8 cellular contexts compared by ENCODE assay signal in genomic region chr19:1884291-1884718, GRCh38. TPM values are rescaled to one million over a fixed set of nuclear protein-coding genes. Genes with fewer than 3 reads are reported as not detected.
DNase-seq lines count a peak whose midpoint lies in the region; ATAC-seq and TF ChIP-seq lines count a peak whose summit lies in the region.

No MANE protein-coding gene starts in this region.

- no peak for TF ChIP-seq POLR2A in HCT116 (IDR thresholded peaks at IDR 0.05; ENCODE audit: borderline replicate concordance, extremely low read depth, insufficient read depth, insufficient read length)

- CTCF ChIA-PET in HCT116 (lab: Charles Lee), result no interaction called here

- no peak overlapping the region for H2AFZ ChIP-seq in HCT116 (ENCODE audit: low read depth, low read length, poor library complexity, severe bottlenecking)

- H3K36me3 ChIP-seq in HCT116 (ENCODE audit: control insufficient read depth in 1 of 2, insufficient read depth in 2 of 2, low read length in 2 of 2), result no peaks in the 10 kb centered on the region

- H3K4me3 Mint-ChIP-seq in activated T-cell treated with anti-CD3 and anti-CD28 coated beads, Interleukin-2, amount 50 U/mL, for 24 hours, result peak overlapping the region; percentile 94
- H3K4me3 Mint-ChIP-seq in glutamatergic neuron (ENCODE audit: unreplicated experiment), result peak overlapping the region; percentile 99

- no peaks in the 10 kb centered on the region for H3K9me3 Mint-ChIP-seq in activated T-cell treated with anti-CD3 and anti-CD28 coated beads, Interleukin-2, amount 50 U/mL, for 24 hours
- H3K9me3 Mint-ChIP-seq in glutamatergic neuron (ENCODE audit: unreplicated experiment), result peaks cover 4% of the 10 kb centered on the region

- TF ChIP-seq RAD21 in HCT116 (IDR thresholded peaks at IDR 0.05; ENCODE audit: low read depth), result no peak

- H3K9ac ChIP-seq in HCT116 (ENCODE audit: low read length), result peak overlapping the region; percentile 94

- H4K20me1 ChIP-seq in HCT116 (ENCODE audit: insufficient read depth), result no peaks in the 10 kb centered on the region

- no peaks in the 10 kb centered on the region for H3K9me2 ChIP-seq in HCT116 (ENCODE audit: insufficient read depth)

- no peaks in the 10 kb centered on the region for H3K9me3 ChIP-seq in HCT116 (ENCODE audit: control insufficient read depth in 1 of 2, insufficient read depth in 1 of 2, low read depth in 1 of 2, low read length in 2 of 2)

- no peaks in the 10 kb centered on the region for H3K27me3 Mint-ChIP-seq in activated T-cell treated with anti-CD3 and anti-CD28 coated beads, Interleukin-2, amount 50 U/mL, for 24 hours
- peaks cover 4% of the 10 kb centered on the region for H3K27me3 Mint-ChIP-seq in glutamatergic neuron (ENCODE audit: unreplicated experiment)

- no peak for TF ChIP-seq CTCF in HCT116 (IDR thresholded peaks at IDR 0.05 in 2 of 3, conservative IDR thresholded peaks at IDR 0.05 in 1 of 3; ENCODE audit: borderline replicate concordance in 1 of 3, insufficient read depth in 1 of 3, low read depth in 2 of 3, low read length in 2 of 3)
- TF ChIP-seq CTCF in glutamatergic neuron (IDR thresholded peaks at IDR 0.05; ENCODE audit: partially characterized antibody, unreplicated experiment), result no peak

- H3K4me2 ChIP-seq in HCT116 (ENCODE audit: low read length), result peak overlapping the region; percentile 94

- peak overlapping the region; percentile 94 to 97 for H3K4me3 ChIP-seq in HCT116 (replicated peaks in 1 of 2; ENCODE audit: low read depth in 1 of 2, low read length in 2 of 2)

- POLR2A ChIA-PET in HCT116 (lab: Charles Lee), result no interaction called here

- peak overlapping the region; percentile 96 for H3K27ac Mint-ChIP-seq in activated T-cell treated with anti-CD3 and anti-CD28 coated beads, Interleukin-2, amount 50 U/mL, for 24 hours
- peak overlapping the region; percentile 85 for H3K27ac Mint-ChIP-seq in glutamatergic neuron (ENCODE audit: unreplicated experiment)

- peaks cover 35% of the 10 kb centered on the region for H3K4me1 Mint-ChIP-seq in activated T-cell treated with anti-CD3 and anti-CD28 coated beads, Interleukin-2, amount 50 U/mL, for 24 hours (ENCODE audit: low read depth)
- peaks cover 26% of the 10 kb centered on the region for H3K4me1 Mint-ChIP-seq in glutamatergic neuron (ENCODE audit: low read depth, unreplicated experiment)

- DNase-seq in HCT116 (ENCODE audit: low read depth, low spot score) (no peak), glutamatergic neuron (no peak), retina (no peak), HK-2 (ENCODE audit: unreplicated experiment) (no peak)
- DNase-seq in activated T-cell treated with anti-CD3 and anti-CD28 coated beads, Interleukin-2, amount 50 U/mL, for 24 hours, result peak; percentile 73
- DNase-seq in stimulated activated CD8-positive, alpha-beta memory T cell treated with anti-CD3 and anti-CD28 coated beads, Interleukin-12 subunit alpha, Interleukin-12 subunit beta, amount 100 ng/mL, for 4 hours (ENCODE audit: low read depth), result peak; percentile 37

- peaks cover 44% of the 10 kb centered on the region for H3K79me2 ChIP-seq in HCT116 (ENCODE audit: insufficient read depth, low read length)

- peak overlapping the region; percentile 49; the same call in 1 of the 2 replicates for H3K27ac ChIP-seq in HCT116 (ENCODE audit: low read depth, low read length)

- H3K27me3 ChIP-seq in HCT116 (ENCODE audit: insufficient read depth, low read length), result no peaks in the 10 kb centered on the region

- intact Hi-C loops in HCT116 (cut with micrococcal nuclease), result no loop called here

- BruUV-seq in HCT116 (replicated peaks; lab: Mats Ljungman, UMichigan), result no TSS peak

- peaks cover 10 to 30% of the 10 kb centered on the region in 2 experiments; a peak in 3 of 4 replicates for H3K4me1 ChIP-seq in HCT116 (ENCODE audit: control insufficient read depth in 1 of 2, insufficient read depth in 2 of 2, low read length in 2 of 2)

- RAD21 ChIA-PET in HCT116 (lab: Charles Lee; ENCODE audit: low non-redundant PET in 1 of 2, low total read pairs in 2 of 2, uncharacterized antibody in 2 of 2, unreplicated experiment in 2 of 2), result no interaction called here

- H3K36me3 Mint-ChIP-seq in activated T-cell treated with anti-CD3 and anti-CD28 coated beads, Interleukin-2, amount 50 U/mL, for 24 hours (ENCODE audit: low read depth), result peaks cover 43% of the 10 kb centered on the region
- no peaks in the 10 kb centered on the region for H3K36me3 Mint-ChIP-seq in glutamatergic neuron (ENCODE audit: unreplicated experiment)

- ATAC-seq in HCT116, result peak; percentile 24; the same call in 1 of the 2 replicates
- ATAC-seq in GM21528 (IDR thresholded peaks at IDR 0.05; ENCODE audit: low FRiP score, unreplicated experiment), result no peak
- ATAC-seq in GM18909 (IDR thresholded peaks at IDR 0.05; ENCODE audit: poor library complexity, unreplicated experiment), result no peak

TF ChIP-seq in HCT116, 20 proteins besides CTCF, POLR2A, EP300 and RAD21 (continues in another document):
- no peak for TF ChIP-seq SIN3A (IDR thresholded peaks at IDR 0.05; ENCODE audit: low read depth)
- TF ChIP-seq REST (IDR thresholded peaks at IDR 0.05; ENCODE audit: low read depth), result no peak
- TF ChIP-seq JUND (IDR thresholded peaks at IDR 0.05), result no peak
- TF ChIP-seq ZNF274 (IDR thresholded peaks at IDR 0.05; ENCODE audit: low read depth, low read length), result no peak
- no peak for TF ChIP-seq ELF1 (IDR thresholded peaks at IDR 0.05; ENCODE audit: borderline replicate concordance, low read depth)
- TF ChIP-seq, protein P1, sequence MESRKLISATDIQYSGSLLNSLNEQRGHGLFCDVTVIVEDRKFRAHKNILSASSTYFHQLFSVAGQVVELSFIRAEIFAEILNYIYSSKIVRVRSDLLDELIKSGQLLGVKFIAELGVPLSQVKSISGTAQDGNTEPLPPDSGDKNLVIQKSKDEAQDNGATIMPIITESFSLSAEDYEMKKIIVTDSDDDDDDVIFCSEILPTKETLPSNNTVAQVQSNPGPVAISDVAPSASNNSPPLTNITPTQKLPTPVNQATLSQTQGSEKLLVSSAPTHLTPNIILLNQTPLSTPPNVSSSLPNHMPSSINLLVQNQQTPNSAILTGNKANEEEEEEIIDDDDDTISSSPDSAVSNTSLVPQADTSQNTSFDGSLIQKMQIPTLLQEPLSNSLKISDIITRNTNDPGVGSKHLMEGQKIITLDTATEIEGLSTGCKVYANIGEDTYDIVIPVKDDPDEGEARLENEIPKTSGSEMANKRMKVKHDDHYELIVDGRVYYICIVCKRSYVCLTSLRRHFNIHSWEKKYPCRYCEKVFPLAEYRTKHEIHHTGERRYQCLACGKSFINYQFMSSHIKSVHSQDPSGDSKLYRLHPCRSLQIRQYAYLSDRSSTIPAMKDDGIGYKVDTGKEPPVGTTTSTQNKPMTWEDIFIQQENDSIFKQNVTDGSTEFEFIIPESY (IDR thresholded peaks at IDR 0.05; ENCODE audit: extremely low read depth, insufficient replicate concordance, low read length), result no peak
- TF ChIP-seq CEBPB (IDR thresholded peaks at IDR 0.05; ENCODE audit: low read depth), result no peak
- no peak for TF ChIP-seq POLR2AphosphoS5 (IDR thresholded peaks at IDR 0.05; ENCODE audit: low read depth, low read length)
- TF ChIP-seq MAX (IDR thresholded peaks at IDR 0.05), result no peak
- TF ChIP-seq SRF (IDR thresholded peaks at IDR 0.05; ENCODE audit: low read depth), result no peak
- no peak for TF ChIP-seq FOSL1 (IDR thresholded peaks at IDR 0.05; ENCODE audit: low read depth)
- no peak for TF ChIP-seq ZFX (IDR thresholded peaks at IDR 0.05)
- TF ChIP-seq SP1 (IDR thresholded peaks at IDR 0.05; ENCODE audit: low read depth), result no peak
- TF ChIP-seq EGR1 (IDR thresholded peaks at IDR 0.05; ENCODE audit: low read depth), result no peak
- no peak for TF ChIP-seq CBX3 (IDR thresholded peaks at IDR 0.05; ENCODE audit: low read depth)
- TF ChIP-seq EZH2phosphoT487 (IDR thresholded peaks at IDR 0.05; ENCODE audit: borderline replicate concordance), result no peak

RNA-seq across cellular contexts. Expression of gene ABHD17A, which starts 1.0 kb away (rescaled TPM):
- total RNA-seq in HCT116 (2021; ENCODE audit: unreplicated experiment) (68.2 TPM), glutamatergic neuron (ENCODE audit: unreplicated experiment) (75.1 TPM)
- polyA plus RNA-seq in HCT116 (2012), result 39.6 and 42.3 TPM in 2 replicates

RNA-seq across cellular contexts. Expression of gene ADAT3, which starts 20.9 kb away (rescaled TPM):
- total RNA-seq in HCT116 (2021; ENCODE audit: unreplicated experiment) (15.9 TPM), glutamatergic neuron (ENCODE audit: unreplicated experiment) (10.9 TPM)
- 6.2 and 7.5 TPM in 2 replicates for polyA plus RNA-seq in HCT116 (2012)

RNA-seq across cellular contexts. Expression of gene SCAMP4, which starts 20.9 kb away (rescaled TPM):
- 63.3 TPM for total RNA-seq in HCT116 (2021; ENCODE audit: unreplicated experiment)
- 47.3 and 49.9 TPM in 2 replicates for polyA plus RNA-seq in HCT116 (2012)
- 66.3 TPM for total RNA-seq in glutamatergic neuron (ENCODE audit: unreplicated experiment)

RNA-seq across cellular contexts. Expression of gene KLF16, which starts 20.9 kb away (rescaled TPM):
- total RNA-seq in HCT116 (2021; ENCODE audit: unreplicated experiment) (64.3 TPM), glutamatergic neuron (ENCODE audit: unreplicated experiment) (30.6 TPM)
- polyA plus RNA-seq in HCT116 (2012), result 29.9 and 33.0 TPM in 2 replicates

RNA-seq across cellular contexts. Expression of gene REXO1, which starts 36.0 kb away (rescaled TPM):
- total RNA-seq in HCT116 (2021; ENCODE audit: unreplicated experiment) (52.2 TPM), glutamatergic neuron (ENCODE audit: unreplicated experiment) (65.7 TPM)
- 37.4 and 54.0 TPM in 2 replicates for polyA plus RNA-seq in HCT116 (2012)

Comparison
In these comparisons a context has a peak if more than half of its experiments do, and no peak if none do; other contexts are left out.
1. DNase-seq: peak in activated T-cell treated with anti-CD3 and anti-CD28 coated beads, Interleukin-2, amount 50 U/mL, for 24 hours (single experiment) and stimulated activated CD8-positive, alpha-beta memory T cell treated with anti-CD3 and anti-CD28 coated beads, Interleukin-12 subunit alpha, Interleukin-12 subunit beta, amount 100 ng/mL, for 4 hours (single experiment); none in HCT116 (single experiment), glutamatergic neuron (single experiment), retina (single experiment) and HK-2 (single experiment).